ENCODE assay signal across 10 cellular contexts in the genomic region with DNA sequence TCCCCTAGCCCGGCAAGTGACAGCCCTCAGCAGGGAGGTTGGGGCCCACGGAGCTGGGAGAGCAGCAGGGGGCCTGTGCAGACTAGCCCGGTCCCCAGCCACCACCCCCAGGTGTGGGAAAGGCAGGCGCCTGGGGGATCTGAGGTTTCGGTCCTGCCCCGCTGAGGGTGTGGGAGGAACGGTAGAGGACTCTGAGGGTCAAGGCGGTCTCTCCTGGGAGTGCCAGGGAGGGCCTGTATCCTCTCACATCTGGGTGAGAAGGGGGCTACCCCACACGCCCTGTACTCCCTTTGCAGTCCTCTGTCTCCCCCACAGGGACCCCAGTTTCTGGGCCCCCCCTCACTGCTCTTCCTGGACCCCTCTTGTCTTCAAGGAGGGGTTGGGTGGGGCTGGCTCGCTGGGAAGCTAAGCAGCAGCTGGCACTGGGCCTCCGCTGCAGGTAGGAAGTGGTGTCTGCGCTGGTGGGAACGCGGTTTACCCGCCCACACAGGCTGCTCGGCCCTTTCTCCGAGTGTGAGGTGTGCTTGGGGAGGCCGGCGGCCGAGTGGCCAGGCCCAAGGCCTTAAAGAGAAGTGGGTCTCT. TPM values are rescaled to one million over a fixed set of nuclear protein-coding genes. Genes with fewer than 3 reads are reported as not detected.
DNase-seq lines count a peak whose midpoint lies in the region; ATAC-seq and TF ChIP-seq lines count a peak whose summit lies in the region.
"Had no signal": no experiment of that assay in that cellular context is flagged by ENCODE, and none has a peak within 500 bp of the region (broad histone marks: within the 10 kb centered on the region; RNA-seq: fewer than 3 reads in every experiment).

No MANE protein-coding gene starts in this region.

- intact Hi-C loops in activated naive CD4-positive, alpha-beta T cell treated with anti-CD3 and anti-CD28 coated beads for 36 hours (cut with micrococcal nuclease), result loop anchor here (1.0 kb wide), 1 partner anchor 48 kb away; no protein-coding TSS in a partner anchor
- intact Hi-C loops in PC-9 (cut with micrococcal nuclease; ENCODE audit: unreplicated experiment), result no loop called here

- peaks cover 12% of the 10 kb centered on the region for H3K36me3 Mint-ChIP-seq in activated naive CD4-positive, alpha-beta T cell treated with anti-CD3 and anti-CD28 coated beads for 36 hours (ENCODE audit: low read depth)
- no peaks in the 10 kb centered on the region for H3K36me3 Mint-ChIP-seq in HFFc6 (ENCODE audit: low read depth)

- peaks cover 82% of the 10 kb centered on the region for H3K4me1 Mint-ChIP-seq in activated naive CD4-positive, alpha-beta T cell treated with anti-CD3 and anti-CD28 coated beads for 36 hours (ENCODE audit: low read depth)
- peaks cover 22% of the 10 kb centered on the region for H3K4me1 Mint-ChIP-seq in HFFc6 (ENCODE audit: low read depth)

- H2AFZ ChIP-seq in PC-9, result no peak overlapping the region
- no peak overlapping the region for H2AFZ ChIP-seq in hepatocyte

- H3K4me1 ChIP-seq in Peyer's patch (peaks cover 3 to 43% (median 36%) of the 10 kb centered on the region in 4 donors), PC-9 (replicated peaks; ENCODE audit: insufficient read depth) (peaks cover 13% of the 10 kb centered on the region), hepatocyte (ENCODE audit: insufficient read depth) (peaks cover 50% of the 10 kb centered on the region)

- DNase-seq in GDM1 (lab: John Stamatoyannopoulos, UW), result peak; percentile 18
- peak in 2 of 3 donors; percentile 76 to 81 for DNase-seq in Peyer's patch
- DNase-seq in activated naive CD4-positive, alpha-beta T cell treated with anti-CD3 and anti-CD28 coated beads for 36 hours, result peak; percentile 83
- no peak for DNase-seq in PC-9
- DNase-seq in hepatocyte (ENCODE audit: low spot score), result no peak
- DNase-seq in HFFc6, result no peak
- DNase-seq: occipital lobe had no signal

- H3F3A ChIP-seq in PC-9 (ENCODE audit: insufficient read depth, low read depth), result peaks cover 16% of the 10 kb centered on the region

- no peaks in the 10 kb centered on the region for H3K79me2 ChIP-seq in PC-9 (ENCODE audit: low read depth)
- H3K79me2 ChIP-seq in hepatocyte, result no peaks in the 10 kb centered on the region

- H3K27me3 ChIP-seq in Peyer's patch, result no peaks in the 10 kb centered on the region
- no peaks in the 10 kb centered on the region for H3K27me3 ChIP-seq in PC-9 (ENCODE audit: insufficient read depth, low read depth)
- no peaks in the 10 kb centered on the region for H3K27me3 ChIP-seq in hepatocyte

- no peaks in the 10 kb centered on the region for H3K27me3 Mint-ChIP-seq in activated naive CD4-positive, alpha-beta T cell treated with anti-CD3 and anti-CD28 coated beads for 36 hours (ENCODE audit: low read depth)
- peaks cover 3% of the 10 kb centered on the region for H3K27me3 Mint-ChIP-seq in HFFc6 (ENCODE audit: insufficient read depth)

- H3K27ac ChIP-seq in Peyer's patch, result peak overlapping the region in 3 of 4 donors; percentile 46 to 75 (median 73)
- peak overlapping the region in 14 of 21 experiments; percentile 16 to 84 (median 58) for H3K27ac ChIP-seq in skin epidermis
- H3K27ac ChIP-seq in PC-9, result no peak overlapping the region
- no peak overlapping the region for H3K27ac ChIP-seq in hepatocyte

- POLR2A ChIA-PET in PC-9 (lab: Charles Lee; ENCODE audit: unreplicated experiment), result no interaction called here

- TF ChIP-seq POLR2A in Peyer's patch (IDR thresholded peaks at IDR 0.05), result no peak

- peaks cover 3% of the 10 kb centered on the region for H3K9me3 Mint-ChIP-seq in activated naive CD4-positive, alpha-beta T cell treated with anti-CD3 and anti-CD28 coated beads for 36 hours
- no peaks in the 10 kb centered on the region for H3K9me3 Mint-ChIP-seq in HFFc6

- H4K20me1 ChIP-seq in PC-9 (ENCODE audit: insufficient read depth) (no peaks in the 10 kb centered on the region), hepatocyte (ENCODE audit: insufficient read depth, poor library complexity, severe bottlenecking) (no peaks in the 10 kb centered on the region)

- H3K9me3 ChIP-seq in Peyer's patch, result no peaks in the 10 kb centered on the region
- H3K9me3 ChIP-seq in PC-9 (ENCODE audit: insufficient read depth, low read depth), result no peaks in the 10 kb centered on the region
- H3K9me3 ChIP-seq in hepatocyte (ENCODE audit: low read depth), result no peaks in the 10 kb centered on the region

- peak overlapping the region; percentile 100 for H3K27ac Mint-ChIP-seq in activated naive CD4-positive, alpha-beta T cell treated with anti-CD3 and anti-CD28 coated beads for 36 hours
- no peak overlapping the region for H3K27ac Mint-ChIP-seq in HFFc6

- 87% methylated on average over 20 of the region's 20 CpGs for WGBS in hepatocyte (ENCODE audit: low lambda C conversion rate, missing lambda C conversion rate)

- H3K9me2 ChIP-seq in PC-9 (ENCODE audit: insufficient read depth), result no peaks in the 10 kb centered on the region
- H3K9me2 ChIP-seq in hepatocyte (replicated peaks; ENCODE audit: insufficient read depth), result no peaks in the 10 kb centered on the region

- peak overlapping the region; percentile 93 for H3K4me3 Mint-ChIP-seq in activated naive CD4-positive, alpha-beta T cell treated with anti-CD3 and anti-CD28 coated beads for 36 hours
- H3K4me3 Mint-ChIP-seq in HFFc6, result no peak overlapping the region

- peak overlapping the region in 1 of 4 donors; percentile 16 for H3K4me3 ChIP-seq in Peyer's patch
- H3K4me3 ChIP-seq in skin epidermis, result no peak overlapping the region
- no peak overlapping the region for H3K4me3 ChIP-seq in PC-9
- H3K4me3 ChIP-seq in hepatocyte, result no peak overlapping the region

- BruUV-seq in PC-9 (replicated peaks; lab: Mats Ljungman, UMichigan), result no TSS peak

- CTCF ChIA-PET in activated naive CD4-positive, alpha-beta T cell treated with anti-CD3 and anti-CD28 coated beads for 36 hours (lab: Charles Lee), result interaction anchor here (0.9 to 8.4 kb wide), 4 partner anchors 14 to 115 kb away, joined by 3 to 60 read pairs (median 31); partner anchors contain the start of gene CD7
- CTCF ChIA-PET in PC-9 (lab: Charles Lee), result no interaction called here

- H3K4me2 ChIP-seq in PC-9, result no peak overlapping the region
- H3K4me2 ChIP-seq in hepatocyte, result no peak overlapping the region

- TF ChIP-seq CTCF in Peyer's patch (IDR thresholded peaks at IDR 0.05) (no peak), PC-9 (conservative IDR thresholded peaks at IDR 0.05) (no peak), hepatocyte (IDR thresholded peaks at IDR 0.05; ENCODE audit: poor library complexity) (no peak), HFFc6 (IDR thresholded peaks at IDR 0.05) (no peak)

- no peak for ATAC-seq in GM19395 (IDR thresholded peaks at IDR 0.05; ENCODE audit: unreplicated experiment)

- H3K36me3 ChIP-seq in Peyer's patch (no peaks in the 10 kb centered on the region), PC-9 (ENCODE audit: low read depth) (no peaks in the 10 kb centered on the region), hepatocyte (replicated peaks; ENCODE audit: insufficient read depth, low read depth) (no peaks in the 10 kb centered on the region)

RNA-seq across cellular contexts. Expression of gene CD7, which starts 15.4 kb away (rescaled TPM):
- total RNA-seq in Peyer's patch (10 to 100 TPM in 3 of 4 donors, not detected in 1; 11.6 to 15.4 (median 15.2) TPM), PC-9 (2021) (0.48 and 0.68 TPM in 2 replicates), hepatocyte (0.64 and 1.8 TPM in 2 replicates)
- total RNA-seq in activated naive CD4-positive, alpha-beta T cell treated with anti-CD3 and anti-CD28 coated beads for 36 hours, result 100 to 1,000 TPM; 635 to 646 TPM
- polyA plus RNA-seq in hepatocyte, result 7.0 and 7.8 TPM in 2 replicates
- under 1 TPM in 1 of 6 experiments, not detected in 5; 0.20 TPM for total RNA-seq in HFFc6 (2021; fragmentation: NEBNext Ultra II Directional; extraction: Animal tissue kit (Norgen Biotek cat#: 25700))
- total RNA-seq: dermis microvascular lymphatic vessel endothelial cell, occipital lobe had no signal

RNA-seq across cellular contexts. Expression of gene CSNK1D, which starts 28.5 kb away (rescaled TPM):
- total RNA-seq in Peyer's patch, result 100 to 1,000 TPM; 148 to 232 (median 215) TPM
- 100 to 1,000 TPM in 1 of 2 experiments, 10 to 100 TPM in 1; 99.8 to 100 TPM for total RNA-seq in activated naive CD4-positive, alpha-beta T cell treated with anti-CD3 and anti-CD28 coated beads for 36 hours
- total RNA-seq in PC-9 (2021), result 151 and 181 TPM in 2 replicates
- total RNA-seq in hepatocyte, result 55.7 and 72.5 TPM in 2 replicates
- polyA plus RNA-seq in hepatocyte, result 152 and 193 TPM in 2 replicates
- total RNA-seq in HFFc6 (2021; fragmentation: NEBNext Ultra II Directional; extraction: Animal tissue kit (Norgen Biotek cat#: 25700)), result 100 to 1,000 TPM; 116 to 128 (median 118) TPM

RNA-seq across cellular contexts. Expression of gene SECTM1, which starts 31.6 kb away (rescaled TPM):
- 100 to 1,000 TPM in 2 of 4 donors, 10 to 100 TPM in 2; 10.7 to 258 (median 94.5) TPM for total RNA-seq in Peyer's patch
- 1 to 10 TPM; 2.8 to 3.8 TPM for total RNA-seq in activated naive CD4-positive, alpha-beta T cell treated with anti-CD3 and anti-CD28 coated beads for 36 hours
- 3.6 and 6.3 TPM in 2 replicates for total RNA-seq in PC-9 (2021)
- 9.3 and 9.7 TPM in 2 replicates for total RNA-seq in hepatocyte
- 9.9 and 15.0 TPM in 2 replicates for polyA plus RNA-seq in hepatocyte
- total RNA-seq in HFFc6 (2021; fragmentation: NEBNext Ultra II Directional; extraction: Animal tissue kit (Norgen Biotek cat#: 25700)), result 1 to 10 TPM; 1.7 to 3.9 (median 2.8) TPM

RNA-seq across cellular contexts. Expression of gene TEX19, which starts 57.0 kb away (rescaled TPM):
- total RNA-seq in Peyer's patch (not detected), PC-9 (2021) (0.24 and 0.28 TPM in 2 replicates), hepatocyte (not detected in 2 replicates)
- total RNA-seq in activated naive CD4-positive, alpha-beta T cell treated with anti-CD3 and anti-CD28 coated beads for 36 hours, result under 1 TPM in 1 of 2 experiments, not detected in 1; 0.21 TPM
- not detected in 2 replicates for polyA plus RNA-seq in hepatocyte
- total RNA-seq in HFFc6 (2021; fragmentation: NEBNext Ultra II Directional; extraction: Animal tissue kit (Norgen Biotek cat#: 25700)), result under 1 TPM in 2 of 6 experiments, not detected in 4; 0.10 to 0.14 TPM
- total RNA-seq: dermis microvascular lymphatic vessel endothelial cell, occipital lobe had no signal

Comparison
In these comparisons a context has a peak if more than half of its experiments do, and no peak if none do; other contexts are left out.
1. DNase-seq: peak in GDM1 (single experiment), Peyer's patch (2 of 3) and activated naive CD4-positive, alpha-beta T cell treated with anti-CD3 and anti-CD28 coated beads for 36 hours (single experiment); none in PC-9 (0 of 2), hepatocyte (single experiment) and HFFc6 (single experiment).
2. H3K27ac ChIP-seq: peak in Peyer's patch (3 of 4) and skin epidermis (14 of 21); none in PC-9 (single experiment) and hepatocyte (single experiment).
3. RNA of gene CD7, which starts 15.4 kb away (total RNA-seq): 635 to 646 TPM in activated naive CD4-positive, alpha-beta T cell treated with anti-CD3 and anti-CD28 coated beads for 36 hours; 11.6 to 15.4 TPM in Peyer's patch, 0.64 to 1.8 TPM in hepatocyte, 0.48 to 0.68 TPM in PC-9 and 0.20 TPM in HFFc6; every median in the first group is over 10 times any median in the second.